In genomic region chr17:28598799-28599310, GRCh38 we compare ENCODE assay signal across 8 cellular contexts. TPM values are rescaled to one million over a fixed set of nuclear protein-coding genes. Genes with fewer than 3 reads are reported as not detected.
DNase-seq lines count a peak whose midpoint lies in the region; ATAC-seq, FAIRE-seq and TF ChIP-seq lines count a peak whose summit lies in the region.

TSS of gene SPAG5 (minus strand) at chr17:28599025. CDS start at chr17:28598946, 79 bp downstream.

- 0 to 1% (median 1%) methylated on average over 34 to 44 of the region's 44 CpGs for WGBS in psoas muscle, 3 donors

- FAIRE-seq in urothelium cell line (lab: Jason Lieb, UNC), result peak; percentile 72

- ATAC-seq in GM18502 (IDR thresholded peaks at IDR 0.05; ENCODE audit: poor library complexity, unreplicated experiment) (peak; percentile 84), HG02943 (IDR thresholded peaks at IDR 0.05; ENCODE audit: low read depth, unreplicated experiment) (peak; percentile 81), psoas muscle (peak; percentile 97 to 99 (median 98))

- TF ChIP-seq CTCF in right atrium auricular region (IDR thresholded peaks at IDR 0.05), result no peak
- TF ChIP-seq CTCF in psoas muscle (IDR thresholded peaks at IDR 0.05), result no peak

- no peaks in the 10 kb centered on the region for H3K27me3 ChIP-seq in right atrium auricular region
- H3K27me3 ChIP-seq in psoas muscle (ENCODE audit: insufficient read depth in 3 of 3, low read length in 2 of 3), result no peaks in the 10 kb centered on the region

- peak within 1 kb of the TSS; percentile 48 to 70 for H3K4me3 ChIP-seq in right atrium auricular region
- H3K4me3 ChIP-seq in psoas muscle, result peak within 1 kb of the TSS; percentile 81

- intact Hi-C loops in T-helper 2 cell treated with Interferon-gamma antibody and Interleukin-4, amounts not matched to agents 100 ng/mL and 5 ng/mL, for 36 hours (cut with micrococcal nuclease), result loop anchor here (1.0 kb wide), 2 partner anchors 22 to 46 kb away; partner anchors contain the start of gene BLTP2
- intact Hi-C loops in psoas muscle (cut with DNase I), result loop anchor here in 1 of 2 donors (5.0 kb wide), 1 partner anchor 102 kb away; no protein-coding TSS in a partner anchor

- DNase-seq in NCI-H187 treated with DMSO at 0.1 percent for 48 hours (lab: John Stamatoyannopoulos, UW) (peak; percentile 63), anterior cingulate cortex (lab: John Stamatoyannopoulos, UW) (peak; percentile 32 to 92 (median 81)), right atrium auricular region (ENCODE audit: low spot score) (peak; percentile 95), psoas muscle (peak; percentile 90 to 95), urothelium cell line (ENCODE audit: low spot score) (peak; percentile 99)

- H3K4me1 ChIP-seq in right atrium auricular region, result peaks cover 0 to 17% of the 10 kb centered on the region in 2 donors
- H3K4me1 ChIP-seq in psoas muscle, result no peaks in the 10 kb centered on the region

- H3K27ac ChIP-seq in right atrium auricular region (peak within 1 kb of the TSS; percentile 93 to 96), psoas muscle (peak within 1 kb of the TSS; percentile 87)

- no peaks in the 10 kb centered on the region for H3K36me3 ChIP-seq in right atrium auricular region
- H3K36me3 ChIP-seq in psoas muscle (ENCODE audit: insufficient read depth in 1 of 2, low read depth in 1 of 2), result no peaks in the 10 kb centered on the region

- H3K9me3 ChIP-seq in right atrium auricular region (no peaks in the 10 kb centered on the region), psoas muscle (no peaks in the 10 kb centered on the region)

RNA-seq across cellular contexts. Expression of gene SPAG5, which starts in this region (rescaled TPM):
- total RNA-seq in T-helper 2 cell treated with Interferon-gamma antibody and Interleukin-4, amounts not matched to agents 100 ng/mL and 5 ng/mL, for 36 hours, result 125 and 128 TPM in 2 replicates
- total RNA-seq in right atrium auricular region (1 to 10 TPM in 1 of 2 donors, under 1 TPM in 1; 0.98 to 1.1 TPM), psoas muscle (1 to 10 TPM in 3 of 4 donors, under 1 TPM in 1; 0.71 to 1.5 (median 1.3) TPM)
- 1 to 10 TPM in 1 of 3 donors, under 1 TPM in 2; 0.15 to 2.4 (median 0.40) TPM for polyA plus RNA-seq in psoas muscle

Comparison
In these comparisons a context has a peak if more than half of its experiments do, and no peak if none do; other contexts are left out.
1. Peak in every context shown above with its lines: DNase-seq, ATAC-seq, H3K4me3 ChIP-seq and H3K27ac ChIP-seq.
2. RNA of gene SPAG5 (total RNA-seq): 125 to 128 TPM in T-helper 2 cell treated with Interferon-gamma antibody and Interleukin-4, amounts not matched to agents 100 ng/mL and 5 ng/mL, for 36 hours; 0.71 to 1.5 TPM in psoas muscle and 0.98 to 1.1 TPM in right atrium auricular region; every median in the first group is over 10 times any median in the second.